Comparison of ENCODE assay signal across 12 cellular contexts in the genomic region with DNA sequence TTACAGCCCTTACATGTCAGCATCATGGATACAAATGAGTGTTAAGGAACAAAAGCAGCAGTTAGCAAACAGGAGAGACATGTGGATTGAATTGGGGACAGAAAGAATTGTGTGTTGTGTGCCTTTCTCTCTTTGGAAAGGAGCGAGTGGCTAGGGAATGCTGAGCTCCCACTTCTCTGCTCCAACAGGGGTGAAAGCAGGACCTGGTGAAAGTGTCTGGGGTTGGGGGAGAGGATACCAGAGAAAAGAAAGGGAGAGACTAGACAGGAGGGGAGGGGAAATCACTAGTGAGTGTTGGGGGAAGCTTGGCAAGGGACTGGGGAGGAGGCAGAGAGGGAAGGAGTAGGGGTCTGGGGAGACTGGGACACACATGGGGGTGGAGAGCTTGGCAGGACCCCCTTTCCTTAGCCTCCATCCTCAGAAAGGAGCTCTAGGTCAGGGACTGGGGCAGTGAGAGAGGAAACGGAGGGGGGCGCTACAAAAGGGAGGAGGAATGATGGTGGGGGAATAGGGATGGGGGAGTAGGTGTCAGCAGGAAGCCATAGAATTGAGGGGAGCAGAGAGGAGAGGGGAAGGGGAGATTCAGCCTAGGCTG. TPM values are rescaled to one million over a fixed set of nuclear protein-coding genes. Genes with fewer than 3 reads are reported as not detected.
DNase-seq lines count a peak whose midpoint lies in the region; ATAC-seq, FAIRE-seq and TF ChIP-seq lines count a peak whose summit lies in the region.
"Had no signal": no experiment of that assay in that cellular context is flagged by ENCODE, and none has a peak within 500 bp of the region (broad histone marks: within the 10 kb centered on the region; RNA-seq: fewer than 3 reads in every experiment).

No MANE protein-coding gene starts in this region.

- H3K79me2 ChIP-seq in GM23338 (replicated peaks; ENCODE audit: insufficient read depth) = peaks cover 70% of the 10 kb centered on the region

- H3K27ac ChIP-seq in GM23338 (ENCODE audit: low read depth) = 0 out of 2 replicates have a peak overlapping the region, but pooled peaks have one; percentile 75
- peak overlapping the region; percentile 19 for H3K27ac ChIP-seq in skeletal muscle tissue (ENCODE audit: low read depth, low read length)
- H3K27ac ChIP-seq: neutrophil had no signal

- peaks cover 20% of the 10 kb centered on the region for H3K27me3 Mint-ChIP-seq in GM23338 (ENCODE audit: insufficient read depth, low read depth, poor library complexity)
- peaks cover 50% of the 10 kb centered on the region for H3K27me3 Mint-ChIP-seq in activated CD4-positive, alpha-beta T cell treated with anti-CD3 and anti-CD28 coated beads, Interleukin-2, amount 10 ng/mL, durations not matched to agents 7 days and 5 days

- H3K36me3 Mint-ChIP-seq in GM23338 (ENCODE audit: low read depth) = peaks cover 3% of the 10 kb centered on the region; the same call in 1 of the 3 replicates
- no peaks in the 10 kb centered on the region for H3K36me3 Mint-ChIP-seq in activated CD4-positive, alpha-beta T cell treated with anti-CD3 and anti-CD28 coated beads, Interleukin-2, amount 10 ng/mL, durations not matched to agents 7 days and 5 days (ENCODE audit: low read depth)

- CTCF ChIA-PET in activated CD4-positive, alpha-beta T cell treated with anti-CD3 and anti-CD28 coated beads, Interleukin-2, amount 10 ng/mL, durations not matched to agents 7 days and 5 days (lab: Charles Lee) = interaction anchor here (0.6 kb wide), 2 partner anchors 529 to 1253 kb away, joined by 3 read pairs; no protein-coding TSS in a partner anchor

- H3K4me3 Mint-ChIP-seq in GM23338 = peak overlapping the region; percentile 91
- H3K4me3 Mint-ChIP-seq in activated CD4-positive, alpha-beta T cell treated with anti-CD3 and anti-CD28 coated beads, Interleukin-2, amount 10 ng/mL, durations not matched to agents 7 days and 5 days = no peak overlapping the region
- H3K4me3 Mint-ChIP-seq: activated CD8-positive, alpha-beta T cell treated with anti-CD3 and anti-CD28 coated beads for 36 hours had no signal

- no peak overlapping the region for H2AFZ ChIP-seq in GM23338

- peaks cover 11% of the 10 kb centered on the region; the same call in 1 of the 2 replicates for H4K20me1 ChIP-seq in GM23338 (replicated peaks; ENCODE audit: insufficient read depth)

- H3K9me3 ChIP-seq in iPS-18c (ENCODE audit: control insufficient read depth, insufficient read depth, low read length) = no peaks in the 10 kb centered on the region
- H3K9me3 ChIP-seq in skeletal muscle tissue (ENCODE audit: control insufficient read depth in 3 of 3, low read length in 3 of 3) = no peaks in the 10 kb centered on the region
- H3K9me3 ChIP-seq: neutrophil had no signal

- peaks cover 61% of the 10 kb centered on the region for H3K4me1 Mint-ChIP-seq in GM23338
- peaks cover 9% of the 10 kb centered on the region for H3K4me1 Mint-ChIP-seq in activated CD4-positive, alpha-beta T cell treated with anti-CD3 and anti-CD28 coated beads, Interleukin-2, amount 10 ng/mL, durations not matched to agents 7 days and 5 days

- H3K4me1 ChIP-seq in GM23338 (ENCODE audit: insufficient read depth) = peaks cover 44% of the 10 kb centered on the region
- H3K4me1 ChIP-seq in skeletal muscle tissue (ENCODE audit: control insufficient read depth in 3 of 3, insufficient read depth in 3 of 3, low read length in 3 of 3) = peaks cover 13 to 18% (median 17%) of the 10 kb centered on the region in 3 donors

- H3K9me2 ChIP-seq in GM23338 (ENCODE audit: insufficient read depth) = no peaks in the 10 kb centered on the region

- no peaks in the 10 kb centered on the region for H3K36me3 ChIP-seq in GM23338 (ENCODE audit: insufficient read depth)
- H3K36me3 ChIP-seq in skeletal muscle tissue (ENCODE audit: control insufficient read depth in 3 of 3, insufficient read depth in 3 of 3, low read length in 3 of 3) = no peaks in the 10 kb centered on the region
- H3K36me3 ChIP-seq: neutrophil had no signal

- H3K4me2 ChIP-seq in GM23338 = peak overlapping the region; percentile 93

- no peaks in the 10 kb centered on the region for H3F3A ChIP-seq in GM23338 (replicated peaks; ENCODE audit: low read depth)

- H3K9ac ChIP-seq in skeletal muscle tissue (ENCODE audit: low read depth in 1 of 3, low read length in 3 of 3) = peak overlapping the region in 2 of 3 donors; percentile 34 to 68

- no peaks in the 10 kb centered on the region for H3K9me3 Mint-ChIP-seq in GM23338
- no peaks in the 10 kb centered on the region for H3K9me3 Mint-ChIP-seq in activated CD4-positive, alpha-beta T cell treated with anti-CD3 and anti-CD28 coated beads, Interleukin-2, amount 10 ng/mL, durations not matched to agents 7 days and 5 days
- H3K9me3 Mint-ChIP-seq: activated CD8-positive, alpha-beta T cell treated with anti-CD3 and anti-CD28 coated beads for 36 hours had no signal

- no peak for FAIRE-seq in frontal cortex (lab: Jason Lieb, UNC)

- POLR2A ChIA-PET in activated CD4-positive, alpha-beta T cell treated with anti-CD3 and anti-CD28 coated beads, Interleukin-2, amount 10 ng/mL, durations not matched to agents 7 days and 5 days (lab: Charles Lee) = no interaction called here

- no peak for ATAC-seq in GM23338
- no peak for ATAC-seq in HG02642 (IDR thresholded peaks at IDR 0.05; ENCODE audit: poor library complexity, unreplicated experiment)
- ATAC-seq: activated CD8-positive, alpha-beta T cell treated with anti-CD3 and anti-CD28 coated beads for 36 hours had no signal

- H3K27me3 ChIP-seq in GM23338 (ENCODE audit: insufficient read depth) = 0 out of 2 replicates have a peak, but pooled peaks cover 5% of the 10 kb centered on the region
- H3K27me3 ChIP-seq in skeletal muscle tissue (ENCODE audit: control insufficient read depth in 3 of 3, insufficient read depth in 3 of 3, low read length in 3 of 3) = peaks cover 15 to 33% (median 28%) of the 10 kb centered on the region in 3 donors

- peak overlapping the region; percentile 94 for H3K4me3 ChIP-seq in GM23338
- peak overlapping the region; percentile 97 for H3K4me3 ChIP-seq in astrocyte of the cerebellum (ENCODE audit: low read depth, low read length)
- peak overlapping the region; percentile 1; the same call in 1 of the 2 replicates for H3K4me3 ChIP-seq in iPS-18c (ENCODE audit: insufficient read depth, low read depth, low read length)
- H3K4me3 ChIP-seq in skeletal muscle tissue (ENCODE audit: low read length in 3 of 3) = peak overlapping the region in 2 of 3 donors; percentile 29 to 71

- peak overlapping the region; percentile 2; the same call in 1 of the 2 replicates for H3K27ac Mint-ChIP-seq in GM23338
- H3K27ac Mint-ChIP-seq in activated CD4-positive, alpha-beta T cell treated with anti-CD3 and anti-CD28 coated beads, Interleukin-2, amount 10 ng/mL, durations not matched to agents 7 days and 5 days = no peak overlapping the region
- H3K27ac Mint-ChIP-seq: activated CD8-positive, alpha-beta T cell treated with anti-CD3 and anti-CD28 coated beads for 36 hours had no signal

- DNase-seq in GM23338 (ENCODE audit: low spot score) = peak; percentile 45
- DNase-seq in astrocyte of the cerebellum (ENCODE audit: low read depth) = no peak
- no peak for DNase-seq in frontal cortex (ENCODE audit: low spot score in 2 of 2)
- DNase-seq in SIG-M5 (lab: John Stamatoyannopoulos, UW) = no peak
- DNase-seq in activated CD4-positive, alpha-beta T cell treated with anti-CD3 and anti-CD28 coated beads, Interleukin-2, amount 10 ng/mL, durations not matched to agents 7 days and 5 days = no peak
- DNase-seq: activated CD8-positive, alpha-beta T cell treated with anti-CD3 and anti-CD28 coated beads for 36 hours; Calu3; KBM-7 had no signal

- in situ Hi-C loops in astrocyte of the cerebellum (cut with HindIII; ENCODE audit: low sequenced_read_pairs) = loop anchor here (5.0 kb wide), 1 partner anchor 67 kb away; no protein-coding TSS in a partner anchor

- TF ChIP-seq CTCF in GM23338 (conservative IDR thresholded peaks at IDR 0.05; ENCODE audit: low read depth in 2 of 2) (peak; percentile 19 to 55; a peak in 3 of 4 replicates), astrocyte of the cerebellum (IDR thresholded peaks at IDR 0.05; ENCODE audit: low read depth, low read length, missing control alignments) (peak; percentile 11)

TF ChIP-seq in GM23338, 12 proteins besides CTCF, POLR2A, EP300 and RAD21 (continues in another document):
- no peak for TF ChIP-seq CREB1 (CRISPR knock-in tag; IDR thresholded peaks at IDR 0.05; ENCODE audit: low read depth)
- no peak for TF ChIP-seq EZH2 (IDR thresholded peaks at IDR 0.05; ENCODE audit: low read depth, unreplicated experiment)
- no peak for TF ChIP-seq STAT1 (IDR thresholded peaks at IDR 0.05; ENCODE audit: unreplicated experiment)
- TF ChIP-seq ETS1 (IDR thresholded peaks at IDR 0.05) = no peak
- no peak for TF ChIP-seq ZNF114 (CRISPR knock-in tag; IDR thresholded peaks at IDR 0.05)

RNA-seq across cellular contexts. Expression of gene KIRREL1, which starts 2.2 kb away (rescaled TPM):
- 35.2 and 41.0 TPM in 2 replicates for total RNA-seq in GM23338 (2014; rRNA removed; shearing (Covaris generic))
- 5.1 and 5.6 TPM in 2 replicates for polyA plus RNA-seq in GM23338 (2016; fragmentation: Nextera tagmentation; extraction: Ambion mirVana)
- total RNA-seq in skeletal muscle tissue (23.5 TPM), frontal cortex (13.5 TPM)
- total RNA-seq in activated CD4-positive, alpha-beta T cell treated with anti-CD3 and anti-CD28 coated beads, Interleukin-2, amount 10 ng/mL, durations not matched to agents 7 days and 5 days = not detected

Comparison
In these comparisons a context has a peak if more than half of its experiments do, and no peak if none do; other contexts are left out.
1. H3K4me3 ChIP-seq: peak in every context shown above with its lines; median percentile 97 in astrocyte of the cerebellum; 94 in GM23338; 50 in skeletal muscle tissue; 1 in iPS-18c.
2. RNA of gene KIRREL1, which starts 2.2 kb away (total RNA-seq): 35.2 to 41.0 TPM in GM23338, 23.5 TPM in skeletal muscle tissue (single experiment) and 13.5 TPM in frontal cortex (single experiment); not detected in activated CD4-positive, alpha-beta T cell treated with anti-CD3 and anti-CD28 coated beads, Interleukin-2, amount 10 ng/mL, durations not matched to agents 7 days and 5 days; every median in the first group is over 10 times any median in the second.